In the genomic region with DNA sequence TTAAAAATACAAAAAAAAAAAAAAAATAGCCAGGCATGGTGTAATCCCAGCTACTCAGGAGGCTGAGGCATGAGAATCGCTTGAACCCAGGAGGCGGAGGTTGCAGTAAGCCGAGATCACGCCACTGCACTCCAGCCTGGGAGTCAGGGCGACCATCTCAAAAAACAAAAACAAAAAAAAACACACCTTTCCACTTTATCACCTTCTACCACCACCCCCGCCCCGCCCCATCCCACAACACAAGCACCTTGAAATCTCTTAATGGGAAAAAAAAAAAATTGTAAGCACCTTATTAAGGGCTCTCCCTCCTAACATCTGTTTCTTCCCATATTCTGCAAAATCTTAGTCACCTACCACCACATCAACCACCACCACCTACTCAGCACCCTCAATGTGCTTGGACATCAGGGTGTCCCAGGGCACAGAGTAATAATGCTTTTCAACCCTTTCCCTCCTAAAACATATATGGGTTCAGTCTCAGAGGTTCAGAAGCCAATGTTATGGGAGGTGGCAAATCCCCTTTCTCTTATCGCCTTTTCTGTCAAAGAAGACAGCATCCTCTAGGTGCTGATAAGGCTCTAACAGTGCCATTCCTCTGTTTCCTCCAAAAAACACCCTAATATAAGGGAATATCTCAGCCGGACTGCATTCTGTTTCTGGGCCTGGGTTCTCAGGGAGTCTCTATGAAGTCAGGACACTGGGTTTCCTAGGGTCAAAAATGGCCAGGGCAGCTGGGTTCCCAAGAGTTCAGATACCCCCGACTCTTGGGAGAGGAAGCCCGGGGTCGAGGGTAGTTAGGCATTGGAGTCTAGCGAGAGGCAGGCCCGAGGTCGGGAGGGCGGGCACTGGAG, we compare ENCODE assay signal across 8 cellular contexts. TPM values are rescaled to one million over a fixed set of nuclear protein-coding genes. Genes with fewer than 3 reads are reported as not detected.
DNase-seq lines count a peak whose midpoint lies in the region; FAIRE-seq and TF ChIP-seq lines count a peak whose summit lies in the region.

No MANE protein-coding gene starts in this region.

- CTCF ChIA-PET in HEK293 (lab: Yijun Ruan, JAX) = interaction anchor here (0.7 kb wide), 1 partner anchor 32 kb away, joined by 4 read pairs; no protein-coding TSS in a partner anchor

- H3K27me3 ChIP-seq in BE2C (no peaks in the 10 kb centered on the region), keratinocyte (ENCODE audit: control insufficient read depth, extremely low read depth, insufficient read depth, low read length) (no peaks in the 10 kb centered on the region), thymus (ENCODE audit: control insufficient read depth, insufficient read depth) (no peaks in the 10 kb centered on the region)

- H3K9me3 Mint-ChIP-seq in activated T-helper 1 cell treated with anti-CD3 and anti-CD28 coated beads, Interleukin-12 subunit alpha, Interleukin-12 subunit beta, Interleukin-2, Interleukin-4 antibody, amounts not matched to agents 30 ng/mL and 10 ng/mL and 1 ng/mL, durations not matched to agents 14 hours and 24 hours and 36 hours = no peaks in the 10 kb centered on the region

- H3K4me1 Mint-ChIP-seq in activated T-helper 1 cell treated with anti-CD3 and anti-CD28 coated beads, Interleukin-12 subunit alpha, Interleukin-12 subunit beta, Interleukin-2, Interleukin-4 antibody, amounts not matched to agents 30 ng/mL and 10 ng/mL and 1 ng/mL, durations not matched to agents 14 hours and 24 hours and 36 hours (ENCODE audit: low read depth) = peaks cover 25% of the 10 kb centered on the region

- H2AFZ ChIP-seq in keratinocyte (ENCODE audit: control insufficient read depth, low read length) = peak overlapping the region; percentile 19

- intact Hi-C loops in activated T-helper 1 cell treated with anti-CD3 and anti-CD28 coated beads, Interleukin-12 subunit alpha, Interleukin-12 subunit beta, Interleukin-2, Interleukin-4 antibody, amounts not matched to agents 30 ng/mL and 10 ng/mL and 1 ng/mL, durations not matched to agents 14 hours and 24 hours and 36 hours (cut with micrococcal nuclease) = loop anchor here (1.0 kb wide), 6 partner anchors 13 to 61 kb away; partner anchors contain the start of genes C11orf98, CSKMT, EML3 and TUT1

- 42% methylated on average over 16 of the region's 16 CpGs for WGBS in thymus

- no peak for TF ChIP-seq CTCF in BE2C (IDR thresholded peaks at IDR 0.05; ENCODE audit: low read depth, low read length)
- no peak for TF ChIP-seq CTCF in HEK293 (tag by site-specific recombination; IDR thresholded peaks at IDR 0.05)
- no peak for TF ChIP-seq CTCF in keratinocyte (optimal IDR thresholded peaks at IDR 0.05 in 1 of 3, IDR thresholded peaks at IDR 0.05 in 1 of 3, conservative IDR thresholded peaks at IDR 0.05 in 1 of 3; ENCODE audit: extremely low read depth in 1 of 3, insufficient read depth in 2 of 3, low read length in 3 of 3)

- POLR2A ChIA-PET in HEK293 (lab: Yijun Ruan, JAX) = interaction anchor here (0.7 to 4.6 kb wide), 25 partner anchors 11 to 189 kb away, joined by 3 to 90 read pairs (median 6); partner anchors contain the start of genes B3GAT3, C11orf98, CSKMT and EEF1G

- no peaks in the 10 kb centered on the region for H3K27me3 Mint-ChIP-seq in activated T-helper 1 cell treated with anti-CD3 and anti-CD28 coated beads, Interleukin-12 subunit alpha, Interleukin-12 subunit beta, Interleukin-2, Interleukin-4 antibody, amounts not matched to agents 30 ng/mL and 10 ng/mL and 1 ng/mL, durations not matched to agents 14 hours and 24 hours and 36 hours (ENCODE audit: insufficient read depth)

- dilution Hi-C loops in keratinocyte (cut with MboI; ENCODE audit: extremely low pct_ligation_motif_present, low sequenced_read_pairs) = no loop called here

- H3K27ac Mint-ChIP-seq in activated T-helper 1 cell treated with anti-CD3 and anti-CD28 coated beads, Interleukin-12 subunit alpha, Interleukin-12 subunit beta, Interleukin-2, Interleukin-4 antibody, amounts not matched to agents 30 ng/mL and 10 ng/mL and 1 ng/mL, durations not matched to agents 14 hours and 24 hours and 36 hours = peak overlapping the region; percentile 95

- peak overlapping the region; percentile 70 for H3K27ac ChIP-seq in HEK293 (ENCODE audit: extremely low read depth, low read depth, low read length)
- peak overlapping the region; percentile 92 for H3K27ac ChIP-seq in keratinocyte (ENCODE audit: control insufficient read depth, insufficient read depth, low read length)
- H3K27ac ChIP-seq in thymus (ENCODE audit: low read depth) = peak overlapping the region; percentile 96

- FAIRE-seq in keratinocyte (lab: Jason Lieb, UNC) = no peak

- H4K20me1 ChIP-seq in keratinocyte (ENCODE audit: control insufficient read depth, extremely low read depth, insufficient read depth, low read length) = no peaks in the 10 kb centered on the region

- H3K4me1 ChIP-seq in BE2C (no peaks in the 10 kb centered on the region), HEK293 (ENCODE audit: control insufficient read depth, insufficient read depth, low read length) (no peaks in the 10 kb centered on the region), keratinocyte (ENCODE audit: control insufficient read depth, extremely low read depth, insufficient read depth, low read length) (peaks cover 6% of the 10 kb centered on the region), thymus (ENCODE audit: control insufficient read depth, insufficient read depth, low read length) (peaks cover 11% of the 10 kb centered on the region)

- peak overlapping the region; percentile 99 for H3K4me3 Mint-ChIP-seq in activated T-helper 1 cell treated with anti-CD3 and anti-CD28 coated beads, Interleukin-12 subunit alpha, Interleukin-12 subunit beta, Interleukin-2, Interleukin-4 antibody, amounts not matched to agents 30 ng/mL and 10 ng/mL and 1 ng/mL, durations not matched to agents 14 hours and 24 hours and 36 hours

- H3K9ac ChIP-seq in keratinocyte (ENCODE audit: control insufficient read depth, extremely low read depth, insufficient read depth, low read length) = peak overlapping the region; percentile 98

- H3K9me1 ChIP-seq in keratinocyte (ENCODE audit: control insufficient read depth, extremely low read depth, insufficient read depth, low read length) = no peaks in the 10 kb centered on the region

- H3K9me3 ChIP-seq in BE2C = no peaks in the 10 kb centered on the region
- no peaks in the 10 kb centered on the region for H3K9me3 ChIP-seq in HEK293 (ENCODE audit: control insufficient read depth, insufficient read depth, low read depth, low read length)
- no peaks in the 10 kb centered on the region for H3K9me3 ChIP-seq in keratinocyte (ENCODE audit: control insufficient read depth, low read depth, low read length)
- H3K9me3 ChIP-seq in thymus (ENCODE audit: control insufficient read depth) = no peaks in the 10 kb centered on the region

- DNase-seq in BE2C (no peak), keratinocyte (ENCODE audit: low read depth, low spot score) (no peak), SHP77 treated with DMSO at 0.1 percent for 48 hours (lab: John Stamatoyannopoulos, UW) (no peak), putamen (ENCODE audit: low spot score) (no peak), NCI-H446 treated with DMSO at 0.1 percent for 48 hours (lab: John Stamatoyannopoulos, UW) (no peak)
- no peak for DNase-seq in activated T-helper 1 cell treated with anti-CD3 and anti-CD28 coated beads, Interleukin-12 subunit alpha, Interleukin-12 subunit beta, Interleukin-2, Interleukin-4 antibody, amounts not matched to agents 30 ng/mL and 10 ng/mL and 1 ng/mL, durations not matched to agents 14 hours and 24 hours and 36 hours (ENCODE audit: low spot score)

- H3K4me3 ChIP-seq in BE2C (ENCODE audit: low read depth, low read length) = peak overlapping the region; percentile 86
- peak overlapping the region; percentile 99 for H3K4me3 ChIP-seq in HEK293 (ENCODE audit: low read depth, low read length)
- H3K4me3 ChIP-seq in keratinocyte (ENCODE audit: control insufficient read depth in 2 of 3, extremely low read depth in 1 of 3, insufficient read depth in 2 of 3, low read depth in 1 of 3, low read length in 3 of 3) = peak overlapping the region; percentile 75 to 94 (median 92)
- H3K4me3 ChIP-seq in thymus (ENCODE audit: low read length) = peak overlapping the region; percentile 97

- peak overlapping the region; percentile 77 for H3K4me2 ChIP-seq in keratinocyte (ENCODE audit: control insufficient read depth, extremely low read depth, insufficient read depth, low read depth, low read length)

- H3K79me2 ChIP-seq in keratinocyte (ENCODE audit: control insufficient read depth, insufficient read depth, low read length) = peaks cover 30% of the 10 kb centered on the region

- peaks cover 7% of the 10 kb centered on the region for H3K36me3 Mint-ChIP-seq in activated T-helper 1 cell treated with anti-CD3 and anti-CD28 coated beads, Interleukin-12 subunit alpha, Interleukin-12 subunit beta, Interleukin-2, Interleukin-4 antibody, amounts not matched to agents 30 ng/mL and 10 ng/mL and 1 ng/mL, durations not matched to agents 14 hours and 24 hours and 36 hours (ENCODE audit: low read depth)

- peaks cover 5% of the 10 kb centered on the region; the same call in 1 of the 2 replicates for H3K36me3 ChIP-seq in BE2C
- peaks cover 0 to 31% of the 10 kb centered on the region in 2 experiments; a peak in 1 of 3 replicates for H3K36me3 ChIP-seq in HEK293 (ENCODE audit: control insufficient read depth in 2 of 2, insufficient read depth in 1 of 2, low read length in 2 of 2)
- H3K36me3 ChIP-seq in keratinocyte (ENCODE audit: control insufficient read depth in 2 of 2, extremely low read depth in 1 of 2, insufficient read depth in 2 of 2, low read length in 2 of 2) = peaks cover 12 to 15% of the 10 kb centered on the region in 2 experiments
- peaks cover 17% of the 10 kb centered on the region for H3K36me3 ChIP-seq in thymus (ENCODE audit: control insufficient read depth, insufficient read depth)

RNA-seq across cellular contexts. Expression of gene INTS5, which starts 0.7 kb away (rescaled TPM):
- 16.8 TPM for polyA plus RNA-seq in BE2C (2012; ENCODE audit: insufficient read depth, insufficient read length, low read depth)
- 39.2 and 40.4 TPM in 2 replicates for total RNA-seq in activated T-helper 1 cell treated with anti-CD3 and anti-CD28 coated beads, Interleukin-12 subunit alpha, Interleukin-12 subunit beta, Interleukin-2, Interleukin-4 antibody, amounts not matched to agents 30 ng/mL and 10 ng/mL and 1 ng/mL, durations not matched to agents 14 hours and 24 hours and 36 hours
- polyA plus RNA-seq in keratinocyte (7.7 to 21.1 TPM (median 8.0 TPM) in 3 replicates), thymus (8.1 TPM)
- polyA plus RNA-seq in keratinocyte (2011; ENCODE audit: low read depth) = 1.1 TPM
- polyA plus RNA-seq in keratinocyte (2011; cell fraction: cytosol; rRNA removed) = 8.0 and 11.5 TPM in 2 replicates
- 14.6 and 18.7 TPM in 2 replicates for polyA plus RNA-seq in keratinocyte (2011; cell fraction: nucleus; rRNA removed)
- 15.0 and 19.3 TPM in 2 replicates for polyA plus RNA-seq in keratinocyte (2012; ENCODE audit: low replicate concordance)
- 19.9 to 57.4 TPM (median 26.1 TPM) in 3 replicates for polyA minus RNA-seq in keratinocyte
- 17.3 TPM for polyA minus RNA-seq in keratinocyte (2011; cell fraction: cytosol; rRNA and poly(A)+ RNA removed)
- 17.1 and 19.8 TPM in 2 replicates for polyA minus RNA-seq in keratinocyte (2011; cell fraction: nucleus; rRNA and poly(A)+ RNA removed)

RNA-seq across cellular contexts. Expression of gene GANAB, which starts 6.0 kb away (rescaled TPM):
- polyA plus RNA-seq in BE2C (2012; ENCODE audit: insufficient read depth, insufficient read length, low read depth) = 176 TPM
- 238 and 255 TPM in 2 replicates for total RNA-seq in activated T-helper 1 cell treated with anti-CD3 and anti-CD28 coated beads, Interleukin-12 subunit alpha, Interleukin-12 subunit beta, Interleukin-2, Interleukin-4 antibody, amounts not matched to agents 30 ng/mL and 10 ng/mL and 1 ng/mL, durations not matched to agents 14 hours and 24 hours and 36 hours
- polyA plus RNA-seq in keratinocyte (153 to 211 TPM (median 176 TPM) in 3 replicates), thymus (98.4 TPM)
- polyA plus RNA-seq in keratinocyte (2011; ENCODE audit: low read depth) = 35.0 TPM
- polyA plus RNA-seq in keratinocyte (2011; cell fraction: cytosol; rRNA removed) = 43.1 and 56.1 TPM in 2 replicates
- 353 and 361 TPM in 2 replicates for polyA plus RNA-seq in keratinocyte (2011; cell fraction: nucleus; rRNA removed)
- polyA plus RNA-seq in keratinocyte (2012; ENCODE audit: low replicate concordance) = 81.9 and 167 TPM in 2 replicates
- 248 to 314 TPM (median 249 TPM) in 3 replicates for polyA minus RNA-seq in keratinocyte
- 110 TPM for polyA minus RNA-seq in keratinocyte (2011; cell fraction: cytosol; rRNA and poly(A)+ RNA removed)
- polyA minus RNA-seq in keratinocyte (2011; cell fraction: nucleus; rRNA and poly(A)+ RNA removed) = 286 and 364 TPM in 2 replicates

RNA-seq across cellular contexts. Expression of gene C11orf98, which starts 12.6 kb away (rescaled TPM):
- polyA plus RNA-seq in BE2C (2012; ENCODE audit: insufficient read depth, insufficient read length, low read depth) = 69.4 TPM
- 146 and 151 TPM in 2 replicates for total RNA-seq in activated T-helper 1 cell treated with anti-CD3 and anti-CD28 coated beads, Interleukin-12 subunit alpha, Interleukin-12 subunit beta, Interleukin-2, Interleukin-4 antibody, amounts not matched to agents 30 ng/mL and 10 ng/mL and 1 ng/mL, durations not matched to agents 14 hours and 24 hours and 36 hours
- polyA plus RNA-seq in keratinocyte (58.9 to 81.5 TPM (median 76.5 TPM) in 3 replicates), thymus (152 TPM)
- polyA plus RNA-seq in keratinocyte (2011; ENCODE audit: low read depth) = 147 TPM
- polyA plus RNA-seq in keratinocyte (2011; cell fraction: cytosol; rRNA removed) = 57.1 and 61.6 TPM in 2 replicates
- 33.8 and 34.3 TPM in 2 replicates for polyA plus RNA-seq in keratinocyte (2011; cell fraction: nucleus; rRNA removed)
- 85.2 and 112 TPM in 2 replicates for polyA plus RNA-seq in keratinocyte (2012; ENCODE audit: low replicate concordance)
- 5.6 to 8.9 TPM (median 7.2 TPM) in 3 replicates for polyA minus RNA-seq in keratinocyte
- polyA minus RNA-seq in keratinocyte (2011; cell fraction: cytosol; rRNA and poly(A)+ RNA removed) = 13.0 TPM
- polyA minus RNA-seq in keratinocyte (2011; cell fraction: nucleus; rRNA and poly(A)+ RNA removed) = 4.4 and 5.0 TPM in 2 replicates

RNA-seq across cellular contexts. Expression of gene CSKMT, which starts 12.7 kb away (rescaled TPM):
- polyA plus RNA-seq in BE2C (2012; ENCODE audit: insufficient read depth, insufficient read length, low read depth) = 12.9 TPM
- total RNA-seq in activated T-helper 1 cell treated with anti-CD3 and anti-CD28 coated beads, Interleukin-12 subunit alpha, Interleukin-12 subunit beta, Interleukin-2, Interleukin-4 antibody, amounts not matched to agents 30 ng/mL and 10 ng/mL and 1 ng/mL, durations not matched to agents 14 hours and 24 hours and 36 hours = 65.0 and 69.4 TPM in 2 replicates
- polyA plus RNA-seq in keratinocyte (4.0 to 4.5 TPM (median 4.2 TPM) in 3 replicates), thymus (64.6 TPM)
- polyA plus RNA-seq in keratinocyte (2011; ENCODE audit: low read depth) = 0.69 TPM
- 1.3 TPM in 2 replicates for polyA plus RNA-seq in keratinocyte (2011; cell fraction: cytosol; rRNA removed)
- 7.0 and 7.8 TPM in 2 replicates for polyA plus RNA-seq in keratinocyte (2011; cell fraction: nucleus; rRNA removed)
- polyA plus RNA-seq in keratinocyte (2012; ENCODE audit: low replicate concordance) = 5.7 and 13.4 TPM in 2 replicates
- polyA minus RNA-seq in keratinocyte = 5.4 to 11.3 TPM (median 11.2 TPM) in 3 replicates
- polyA minus RNA-seq in keratinocyte (2011; cell fraction: cytosol; rRNA and poly(A)+ RNA removed) = 150 TPM
- polyA minus RNA-seq in keratinocyte (2011; cell fraction: nucleus; rRNA and poly(A)+ RNA removed) = 13.4 and 25.7 TPM in 2 replicates

RNA-seq across cellular contexts. Expression of gene UQCC3, which starts 19.1 kb away (rescaled TPM):
- polyA plus RNA-seq in BE2C (2012; ENCODE audit: insufficient read depth, insufficient read length, low read depth) = 51.5 TPM
- total RNA-seq in activated T-helper 1 cell treated with anti-CD3 and anti-CD28 coated beads, Interleukin-12 subunit alpha, Interleukin-12 subunit beta, Interleukin-2, Interleukin-4 antibody, amounts not matched to agents 30 ng/mL and 10 ng/mL and 1 ng/mL, durations not matched to agents 14 hours and 24 hours and 36 hours = 8.9 and 11.4 TPM in 2 replicates
- polyA plus RNA-seq in keratinocyte (8.3 to 11.7 TPM (median 8.6 TPM) in 3 replicates), thymus (19.3 TPM)
- 4.1 TPM for polyA plus RNA-seq in keratinocyte (2011; ENCODE audit: low read depth)
- 2.4 and 7.8 TPM in 2 replicates for polyA plus RNA-seq in keratinocyte (2011; cell fraction: cytosol; rRNA removed)
- polyA plus RNA-seq in keratinocyte (2011; cell fraction: nucleus; rRNA removed) = 2.1 and 2.8 TPM in 2 replicates
- 6.2 and 15.0 TPM in 2 replicates for polyA plus RNA-seq in keratinocyte (2012; ENCODE audit: low replicate concordance)
- 1.0 to 2.2 TPM (median 1.5 TPM) in 3 replicates for polyA minus RNA-seq in keratinocyte
- 10.0 TPM for polyA minus RNA-seq in keratinocyte (2011; cell fraction: cytosol; rRNA and poly(A)+ RNA removed)
- 0.53 and 2.0 TPM in 2 replicates for polyA minus RNA-seq in keratinocyte (2011; cell fraction: nucleus; rRNA and poly(A)+ RNA removed)
